Comparison of ENCODE assay signal across 8 cellular contexts in genomic region chr1:31483012-31483946, GRCh38.
DNase-seq lines count a peak whose midpoint lies in the region; ATAC-seq and TF ChIP-seq lines count a peak whose summit lies in the region.

No MANE protein-coding gene starts in this region.

- no peak overlapping the region for H3K9ac ChIP-seq in subcutaneous abdominal adipose tissue (ENCODE audit: low read length in 5 of 5)

- H3K4me3 ChIP-seq in GM12865 (ENCODE audit: low read depth, low read length) (no peak overlapping the region), subcutaneous abdominal adipose tissue (ENCODE audit: low read depth in 1 of 5, low read length in 5 of 5) (no peak overlapping the region)

- TF ChIP-seq CTCF in GM12865 (IDR thresholded peaks at IDR 0.05; ENCODE audit: insufficient read depth, low read depth, low read length, missing control alignments) = no peak
- no peak for TF ChIP-seq CTCF in glutamatergic neuron (IDR thresholded peaks at IDR 0.05; ENCODE audit: partially characterized antibody, unreplicated experiment)

- peak; percentile 79 for ATAC-seq in HG03135 (IDR thresholded peaks at IDR 0.05; ENCODE audit: unreplicated experiment)

- no peaks in the 10 kb centered on the region for H3K27me3 ChIP-seq in subcutaneous abdominal adipose tissue (ENCODE audit: control insufficient read depth in 5 of 5, insufficient read depth in 4 of 5, low read length in 5 of 5)

- peaks cover 8% of the 10 kb centered on the region for H3K36me3 Mint-ChIP-seq in glutamatergic neuron (ENCODE audit: unreplicated experiment)

- H3K4me3 Mint-ChIP-seq in glutamatergic neuron (ENCODE audit: unreplicated experiment) = peak overlapping the region; percentile 60

- DNase-seq in GM12865 (ENCODE audit: low read depth) = peak; percentile 68
- peak; percentile 66 for DNase-seq in RKO (ENCODE audit: low spot score)
- peak; percentile 50 for DNase-seq in glutamatergic neuron
- DNase-seq in DMS53 (lab: John Stamatoyannopoulos, UW) = no peak
- DNase-seq in foreskin melanocyte = no peak
- DNase-seq in DMS53 treated with DMSO at 0.1 percent for 48 hours (lab: John Stamatoyannopoulos, UW; ENCODE audit: unreplicated experiment) = no peak

- H3K27me3 Mint-ChIP-seq in glutamatergic neuron (ENCODE audit: unreplicated experiment) = peaks cover 3% of the 10 kb centered on the region

- H3K36me3 ChIP-seq in subcutaneous abdominal adipose tissue (ENCODE audit: control insufficient read depth in 5 of 5, insufficient read depth in 5 of 5, low read length in 5 of 5) = no peaks in the 10 kb centered on the region

- peaks cover 0 to 10% (median 2%) of the 10 kb centered on the region in 5 donors for H3K4me1 ChIP-seq in subcutaneous abdominal adipose tissue (ENCODE audit: control insufficient read depth in 5 of 5, insufficient read depth in 5 of 5, low read length in 5 of 5)

- peaks cover 7% of the 10 kb centered on the region for H3K9me3 Mint-ChIP-seq in glutamatergic neuron (ENCODE audit: unreplicated experiment)

- H3K4me1 Mint-ChIP-seq in glutamatergic neuron (ENCODE audit: low read depth, unreplicated experiment) = peaks cover 20% of the 10 kb centered on the region

- peak overlapping the region; percentile 96 for H3K27ac Mint-ChIP-seq in glutamatergic neuron (ENCODE audit: unreplicated experiment)

- H3K9me3 ChIP-seq in subcutaneous abdominal adipose tissue (ENCODE audit: control insufficient read depth in 5 of 5, low read length in 5 of 5) = no peaks in the 10 kb centered on the region

- H3K27ac ChIP-seq in subcutaneous abdominal adipose tissue (ENCODE audit: low read depth, low read length) = peak overlapping the region; percentile 44

Comparison
In these comparisons a context has a peak if more than half of its experiments do, and no peak if none do; other contexts are left out.
1. DNase-seq: peak in GM12865 (single experiment), RKO (single experiment) and glutamatergic neuron (single experiment); none in DMS53 (single experiment), foreskin melanocyte (single experiment) and DMS53 treated with DMSO at 0.1 percent for 48 hours (single experiment).